In genomic region chr1:207925210-207925609, GRCh38 we compare ENCODE assay signal across 2 cellular contexts.
TF ChIP-seq lines count a peak whose summit lies in the region.

No MANE protein-coding gene starts in this region.

TF ChIP-seq in IMR-90, 13 proteins besides CTCF, POLR2A, EP300 and RAD21:
- TF ChIP-seq SMC3 (IDR thresholded peaks at IDR 0.05; ENCODE audit: low read depth, low read length) (no peak), MAFK (IDR thresholded peaks at IDR 0.05; ENCODE audit: low read depth, low read length) (no peak), MAZ (IDR thresholded peaks at IDR 0.05; ENCODE audit: borderline replicate concordance, low read depth, low read length) (no peak), RFX5 (IDR thresholded peaks at IDR 0.05; ENCODE audit: low read depth, low read length) (no peak), ELK1 (IDR thresholded peaks at IDR 0.05; ENCODE audit: borderline replicate concordance, low read depth, low read length) (no peak), RCOR1 (IDR thresholded peaks at IDR 0.05; ENCODE audit: insufficient replicate concordance, low read length) (no peak)

TF ChIP-seq in H1, 55 proteins besides CTCF, POLR2A, EP300 and RAD21:
- TF ChIP-seq MAX (IDR thresholded peaks at IDR 0.05) (peak; percentile 83), NANOG (IDR thresholded peaks at IDR 0.05; ENCODE audit: insufficient read depth, low read depth, low read length, poor library complexity, severe bottlenecking) (no peak), SP2 (IDR thresholded peaks at IDR 0.05; ENCODE audit: low read length) (no peak), CHD2 (IDR thresholded peaks at IDR 0.05; ENCODE audit: low read length) (no peak), EZH2 (IDR thresholded peaks at IDR 0.05; ENCODE audit: low read depth, low read length, severe bottlenecking) (no peak), CBX8 (IDR thresholded peaks at IDR 0.05; ENCODE audit: borderline replicate concordance, low read depth, low read length) (no peak), SUZ12 (IDR thresholded peaks at IDR 0.05; ENCODE audit: low read length) (no peak), GTF2F1 (IDR thresholded peaks at IDR 0.05; ENCODE audit: borderline replicate concordance, low read depth, low read length) (no peak), RNF2 (IDR thresholded peaks at IDR 0.05; ENCODE audit: borderline replicate concordance, low read depth, low read length, missing control alignments, poor library complexity, severe bottlenecking) (no peak), CHD1 (IDR thresholded peaks at IDR 0.05; ENCODE audit: low read depth, low read length) (no peak), ASH2L (IDR thresholded peaks at IDR 0.05; ENCODE audit: low read length) (no peak), PHF8 (conservative IDR thresholded peaks at IDR 0.05; ENCODE audit: low read depth, low read length) (no peak), RBBP5 (IDR thresholded peaks at IDR 0.05; ENCODE audit: borderline replicate concordance, low read depth, low read length) (no peak), MAFK (IDR thresholded peaks at IDR 0.05; ENCODE audit: low read depth, low read length) (no peak), SAP30 (IDR thresholded peaks at IDR 0.05; ENCODE audit: insufficient read depth, insufficient replicate concordance, low read length) (peak; percentile 49), KDM5A (IDR thresholded peaks at IDR 0.05; ENCODE audit: low read length) (no peak), JUND (IDR thresholded peaks at IDR 0.05; ENCODE audit: low read length) (no peak), SIX5 (IDR thresholded peaks at IDR 0.05; ENCODE audit: low read depth, low read length) (no peak), SIN3A (conservative IDR thresholded peaks at IDR 0.05 in 1 of 2, IDR thresholded peaks at IDR 0.05 in 1 of 2; ENCODE audit: low read depth in 1 of 2, low read length in 2 of 2) (peak; percentile 78 to 88; a peak in 2 of 4 replicates), TAF1 (IDR thresholded peaks at IDR 0.05; ENCODE audit: low read depth, low read length) (no peak), CHD7 (IDR thresholded peaks at IDR 0.05; ENCODE audit: insufficient replicate concordance, low read length) (no peak), EGR1 (IDR thresholded peaks at IDR 0.05; ENCODE audit: borderline replicate concordance, low read depth, low read length) (no peak), SRF (IDR thresholded peaks at IDR 0.05; ENCODE audit: low read depth, low read length) (no peak), KDM4A (IDR thresholded peaks at IDR 0.05; ENCODE audit: low read depth, low read length, severe bottlenecking) (no peak), KDM1A (IDR thresholded peaks at IDR 0.05; ENCODE audit: borderline replicate concordance, low read length) (no peak), E2F6 (IDR thresholded peaks at IDR 0.05) (peak; percentile 54; the same call in 1 of the 2 replicates), BACH1 (IDR thresholded peaks at IDR 0.05; ENCODE audit: low read length) (no peak)
